In the genomic region with DNA sequence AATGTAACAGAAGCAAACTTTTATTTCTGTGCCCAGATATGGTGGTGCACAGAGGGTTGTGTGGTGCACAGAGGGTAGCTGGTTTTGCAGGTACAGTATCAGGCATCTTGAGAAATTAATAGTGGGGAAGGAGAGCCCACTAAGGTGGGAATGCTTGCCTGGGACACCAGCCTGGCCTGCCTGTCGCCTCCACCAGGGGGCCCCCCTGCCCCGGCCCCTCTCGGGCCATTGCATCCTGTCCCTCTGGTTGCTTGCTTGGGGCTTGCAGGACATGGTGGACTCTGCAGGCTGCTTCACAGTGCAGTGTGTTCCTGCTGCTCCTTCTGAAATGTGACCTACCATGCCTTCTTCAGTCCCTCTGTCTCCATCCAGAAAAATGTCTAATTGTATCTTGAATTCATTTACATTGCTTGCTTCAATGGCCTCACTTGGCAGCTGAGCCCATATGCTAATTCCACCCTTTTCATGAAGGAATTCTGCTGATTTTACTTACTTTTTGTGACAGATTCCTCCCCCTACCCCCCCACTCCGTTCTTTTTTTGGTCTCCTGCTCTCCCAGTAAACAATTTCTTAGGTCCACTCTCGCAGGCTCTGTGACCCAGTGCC, we compare ENCODE assay signal across 8 cellular contexts.
DNase-seq lines count a peak whose midpoint lies in the region; ATAC-seq and TF ChIP-seq lines count a peak whose summit lies in the region.

No MANE protein-coding gene starts in this region.

- intact Hi-C loops in ascending aorta (cut with DNase I), result no loop called here

- peaks cover 8 to 22% of the 10 kb centered on the region in 2 donors for H3K4me1 ChIP-seq in ascending aorta

- H3K36me3 ChIP-seq in ascending aorta, result no peaks in the 10 kb centered on the region

- DNase-seq in NCI-H526 (lab: John Stamatoyannopoulos, UW) (peak; percentile 11 to 69), NCI-H526 treated with DMSO at 0.1 percent for 48 hours (lab: John Stamatoyannopoulos, UW) (no peak), NCI-H460 (ENCODE audit: extremely low read depth, low read depth) (peak; percentile 12), ascending aorta (ENCODE audit: low spot score in 2 of 2) (no peak), hepatic stellate cell (ENCODE audit: low spot score) (peak; percentile 70), dedifferentiated amniotic fluid mesenchymal stem cell (ENCODE audit: extremely low spot score) (no peak)
- DNase-seq in stimulated activated CD4-positive, alpha-beta T cell treated with anti-CD3 and anti-CD28 coated beads, Interleukin-4, amount 100 ng/mL, for 24 hours, result peak; percentile 8

- H3K27me3 ChIP-seq in ascending aorta, result no peaks in the 10 kb centered on the region

- H3K27ac ChIP-seq in ascending aorta, result no peak overlapping the region

- no peaks in the 10 kb centered on the region for H3K9me3 ChIP-seq in ascending aorta

- no peak overlapping the region for H3K4me3 ChIP-seq in ascending aorta

- ATAC-seq in HG02870 (IDR thresholded peaks at IDR 0.05; ENCODE audit: unreplicated experiment), result no peak

- peak; percentile 22 to 49 (median 25) for TF ChIP-seq CTCF in ascending aorta (IDR thresholded peaks at IDR 0.05)

Comparison
In these comparisons a context has a peak if more than half of its experiments do, and no peak if none do; other contexts are left out.
1. DNase-seq: peak in NCI-H526 (2 of 2), NCI-H460 (single experiment), hepatic stellate cell (single experiment) and stimulated activated CD4-positive, alpha-beta T cell treated with anti-CD3 and anti-CD28 coated beads, Interleukin-4, amount 100 ng/mL, for 24 hours (single experiment); none in NCI-H526 treated with DMSO at 0.1 percent for 48 hours (single experiment), ascending aorta (0 of 2) and dedifferentiated amniotic fluid mesenchymal stem cell (single experiment).